9 cellular contexts compared by ENCODE assay signal in the genomic region with DNA sequence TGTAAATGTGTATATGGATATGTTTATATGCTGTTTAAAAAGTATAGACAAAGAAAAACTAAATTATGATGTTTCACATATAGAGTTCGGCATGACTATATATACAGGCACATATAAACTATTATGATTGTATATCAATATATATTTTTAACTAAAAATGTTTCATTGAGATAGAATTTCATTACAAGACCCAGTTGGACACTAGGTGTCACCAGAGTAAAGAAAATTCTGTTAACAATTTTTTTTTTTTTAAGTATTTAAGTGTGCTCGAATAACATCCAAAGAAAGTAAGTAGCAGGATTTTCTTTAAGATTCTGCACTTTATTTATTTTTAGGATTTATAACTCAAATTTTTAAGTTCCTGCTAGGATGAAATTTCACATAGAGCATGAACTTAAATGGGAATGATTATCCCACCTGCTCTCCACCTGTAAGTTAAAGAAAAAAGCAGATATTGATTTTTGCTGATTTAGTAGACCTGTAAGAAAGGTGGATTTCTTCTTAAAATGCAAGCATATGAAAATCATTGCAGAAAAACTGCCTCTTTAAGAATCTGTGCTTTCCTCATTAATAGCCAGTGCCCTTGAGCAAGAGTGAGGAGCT.
A peak's percentile ranks its signal among the peaks of the same experiment; 100 is the strongest.
DNase-seq lines count a peak whose midpoint lies in the region; ATAC-seq and TF ChIP-seq lines count a peak whose summit lies in the region.
"Had no signal": no experiment of that assay in that cellular context is flagged by ENCODE, and none has a peak within 500 bp of the region (broad histone marks: within the 10 kb centered on the region; RNA-seq: fewer than 3 reads in every experiment).

No MANE protein-coding gene starts in this region.

- no peaks in the 10 kb centered on the region for H3K4me1 ChIP-seq in uterus
- H3K4me1 ChIP-seq: SJSA1 had no signal

- H3K4me3 ChIP-seq in uterus: no peak overlapping the region
- H3K4me3 ChIP-seq: SJSA1 had no signal

- H3K36me3 Mint-ChIP-seq in progenitor cell of endocrine pancreas (ENCODE audit: insufficient read depth): no peaks in the 10 kb centered on the region

- no peaks in the 10 kb centered on the region for H3K9me3 ChIP-seq in uterus
- H3K9me3 ChIP-seq: SJSA1 had no signal

- H3K9me3 Mint-ChIP-seq in progenitor cell of endocrine pancreas (ENCODE audit: low read depth): no peaks in the 10 kb centered on the region

- DNase-seq in DMS 273 (lab: John Stamatoyannopoulos, UW; ENCODE audit: unreplicated experiment) (peak; percentile 31), DMS 273 treated with DMSO at 0.1 percent for 48 hours (lab: John Stamatoyannopoulos, UW) (no peak), NCI-H748 (lab: John Stamatoyannopoulos, UW; ENCODE audit: unreplicated experiment) (peak; percentile 32), dermis microvascular lymphatic vessel endothelial cell (ENCODE audit: low read depth in 2 of 2) (peak; percentile 6 to 25), progenitor cell of endocrine pancreas (ENCODE audit: low spot score, unreplicated experiment) (no peak), uterus (no peak)

- H3K27me3 ChIP-seq in uterus: no peaks in the 10 kb centered on the region
- H3K27me3 ChIP-seq: SJSA1 had no signal

- H3K27ac ChIP-seq in uterus: no peak overlapping the region
- H3K27ac ChIP-seq: SJSA1 had no signal

- H3K4me3 Mint-ChIP-seq in progenitor cell of endocrine pancreas (ENCODE audit: low read depth): no peak overlapping the region

- no peak overlapping the region for H3K27ac Mint-ChIP-seq in progenitor cell of endocrine pancreas

- TF ChIP-seq POLR2A in uterus (IDR thresholded peaks at IDR 0.05): no peak

- H3K36me3 ChIP-seq in uterus: no peaks in the 10 kb centered on the region
- H3K36me3 ChIP-seq: SJSA1 had no signal

- no peak for ATAC-seq in GM18870 (IDR thresholded peaks at IDR 0.05; ENCODE audit: unreplicated experiment)
- ATAC-seq in HG02840 (IDR thresholded peaks at IDR 0.05; ENCODE audit: low FRiP score, unreplicated experiment): no peak

- TF ChIP-seq CTCF in progenitor cell of endocrine pancreas (IDR thresholded peaks at IDR 0.05; ENCODE audit: unreplicated experiment) (peak; percentile 71), uterus (IDR thresholded peaks at IDR 0.05) (peak in 1 of 4 experiments; percentile 17)

- intact Hi-C loops in uterus (cut with DNase I; ENCODE audit: low total_unique reads): no loop called here

- H3K4me1 Mint-ChIP-seq in progenitor cell of endocrine pancreas (ENCODE audit: low read depth): peaks cover 11% of the 10 kb centered on the region

- H3K27me3 Mint-ChIP-seq in progenitor cell of endocrine pancreas: no peaks in the 10 kb centered on the region

Comparison
In these comparisons a context has a peak if more than half of its experiments do, and no peak if none do; other contexts are left out.
1. DNase-seq: peak in DMS 273 (single experiment), NCI-H748 (single experiment) and dermis microvascular lymphatic vessel endothelial cell (2 of 2); none in DMS 273 treated with DMSO at 0.1 percent for 48 hours (single experiment), progenitor cell of endocrine pancreas (single experiment) and uterus (0 of 2).